ENCODE assay signal across 25 cellular contexts in the genomic region with DNA sequence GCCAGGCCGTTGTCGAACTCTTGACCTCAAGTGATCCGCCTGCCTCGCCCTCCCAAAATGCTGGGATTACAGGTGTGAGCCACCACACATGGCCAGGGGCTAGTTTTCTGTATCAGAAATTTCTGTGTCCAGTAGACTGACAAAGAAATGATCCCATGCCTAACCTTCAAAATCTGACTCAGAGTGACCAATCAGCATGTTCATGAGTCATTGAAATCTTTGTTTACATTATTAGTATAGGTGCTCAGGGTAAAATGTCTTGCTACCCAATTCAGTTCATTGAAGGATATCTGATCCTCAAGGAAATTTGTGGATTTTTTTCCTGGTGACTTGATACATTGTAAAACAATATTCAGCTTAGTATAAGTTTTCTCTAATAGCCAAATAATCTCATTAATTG. TPM values are rescaled to one million over a fixed set of nuclear protein-coding genes. Genes with fewer than 3 reads are reported as not detected.
DNase-seq lines count a peak whose midpoint lies in the region; ATAC-seq and TF ChIP-seq lines count a peak whose summit lies in the region.
"Had no signal": no experiment of that assay in that cellular context is flagged by ENCODE, and none has a peak within 500 bp of the region (broad histone marks: within the 10 kb centered on the region; RNA-seq: fewer than 3 reads in every experiment).

No MANE protein-coding gene starts in this region.

- H3K4me2 ChIP-seq in HCT116 (ENCODE audit: low read length) (peak overlapping the region; percentile 2; the same call in 1 of the 2 replicates), PC-9 (no peak overlapping the region), mammary epithelial cell (ENCODE audit: insufficient read depth, low read depth, low read length) (no peak overlapping the region), mesenchymal stem cell (ENCODE audit: low read length, poor library complexity, severe bottlenecking) (no peak overlapping the region)
- H3K4me2 ChIP-seq: GM23338 had no signal

- WGBS in mammary epithelial cell (ENCODE audit: low coverage, missing lambda C conversion rate) = 72% methylated on average over 4 of the region's 4 CpGs
- WGBS in mesenchymal stem cell = 92% methylated on average over 4 of the region's 4 CpGs

- no peak for TF ChIP-seq POLR2A in HCT116 (IDR thresholded peaks at IDR 0.05; ENCODE audit: borderline replicate concordance, extremely low read depth, insufficient read depth, insufficient read length)

- no peak overlapping the region for H2BK12ac ChIP-seq in mesenchymal stem cell (ENCODE audit: low read length in 2 of 2)

- H3K27me3 ChIP-seq in HCT116 (ENCODE audit: insufficient read depth, low read length) = no peaks in the 10 kb centered on the region
- H3K27me3 ChIP-seq in PC-9 (ENCODE audit: insufficient read depth, low read depth) = no peaks in the 10 kb centered on the region
- H3K27me3 ChIP-seq in mammary epithelial cell (ENCODE audit: insufficient read depth, low read length) = no peaks in the 10 kb centered on the region
- no peaks in the 10 kb centered on the region for H3K27me3 ChIP-seq in mesenchymal stem cell (ENCODE audit: control insufficient read depth in 1 of 2, insufficient read depth in 1 of 2, low read length in 2 of 2)
- H3K27me3 ChIP-seq: BE2C, ovary had no signal

- no peak overlapping the region for H2BK120ac ChIP-seq in mesenchymal stem cell (ENCODE audit: low read depth, low read length)

- H4K91ac ChIP-seq in mesenchymal stem cell (ENCODE audit: low read length) = no peak overlapping the region

- no peaks in the 10 kb centered on the region for H3K79me1 ChIP-seq in mesenchymal stem cell (replicated peaks; ENCODE audit: low read length, poor library complexity, severe bottlenecking)

- RAD21 ChIA-PET in HCT116 (lab: Charles Lee; ENCODE audit: low non-redundant PET in 1 of 2, low total read pairs in 2 of 2, uncharacterized antibody in 2 of 2, unreplicated experiment in 2 of 2) = no interaction called here

- no peak overlapping the region for H3K23ac ChIP-seq in mesenchymal stem cell (ENCODE audit: low read length in 2 of 2)

- H4K20me1 ChIP-seq in HCT116 (ENCODE audit: insufficient read depth) (no peaks in the 10 kb centered on the region), PC-9 (ENCODE audit: insufficient read depth) (no peaks in the 10 kb centered on the region), mammary epithelial cell (ENCODE audit: insufficient read depth, low read length) (no peaks in the 10 kb centered on the region)

- BruUV-seq in HCT116 (replicated peaks; lab: Mats Ljungman, UMichigan) = no TSS peak
- no TSS peak for BruUV-seq in PC-9 (replicated peaks; lab: Mats Ljungman, UMichigan)
- BruUV-seq in mammary epithelial cell (replicated peaks; lab: Mats Ljungman, UMichigan) = no TSS peak

- CTCF ChIA-PET in HCT116 (lab: Charles Lee) = interaction anchor here (0.6 kb wide), 1 partner anchor 38 kb away, joined by 3 read pairs; no protein-coding TSS in a partner anchor
- CTCF ChIA-PET in PC-9 (lab: Charles Lee) = no interaction called here
- CTCF ChIA-PET in mammary epithelial cell (lab: Charles Lee; ENCODE audit: low non-redundant PET) = no interaction called here

- TF ChIP-seq CTCF in HCT116 (IDR thresholded peaks at IDR 0.05 in 2 of 3, conservative IDR thresholded peaks at IDR 0.05 in 1 of 3; ENCODE audit: borderline replicate concordance in 1 of 3, insufficient read depth in 1 of 3, low read depth in 2 of 3, low read length in 2 of 3) = no peak
- no peak for TF ChIP-seq CTCF in PC-9 (conservative IDR thresholded peaks at IDR 0.05)
- TF ChIP-seq CTCF in mammary epithelial cell (conservative IDR thresholded peaks at IDR 0.05 in 1 of 2, IDR thresholded peaks at IDR 0.05 in 1 of 2; ENCODE audit: extremely low read depth in 1 of 2, insufficient read depth in 1 of 2, low read depth in 1 of 2, low read length in 2 of 2) = no peak

- no peaks in the 10 kb centered on the region for H3K36me3 ChIP-seq in HCT116 (ENCODE audit: control insufficient read depth in 1 of 2, insufficient read depth in 2 of 2, low read length in 2 of 2)
- no peaks in the 10 kb centered on the region for H3K36me3 ChIP-seq in PC-9 (ENCODE audit: low read depth)
- no peaks in the 10 kb centered on the region for H3K36me3 ChIP-seq in mammary epithelial cell (ENCODE audit: insufficient read depth, low read length)
- no peaks in the 10 kb centered on the region for H3K36me3 ChIP-seq in mesenchymal stem cell (ENCODE audit: control insufficient read depth in 1 of 2, insufficient read depth in 2 of 2, low read depth in 1 of 2, low read length in 2 of 2)
- H3K36me3 ChIP-seq: BE2C, ovary had no signal

- peaks cover 0 to 16% of the 10 kb centered on the region in 2 experiments; a peak in 2 of 4 replicates for H3K4me1 ChIP-seq in HCT116 (ENCODE audit: control insufficient read depth in 1 of 2, insufficient read depth in 2 of 2, low read length in 2 of 2)
- H3K4me1 ChIP-seq in PC-9 (replicated peaks; ENCODE audit: insufficient read depth) = peaks cover 7% of the 10 kb centered on the region; the same call in 1 of the 2 replicates
- H3K4me1 ChIP-seq in mammary epithelial cell (ENCODE audit: insufficient read depth, low read length) = no peaks in the 10 kb centered on the region
- no peaks in the 10 kb centered on the region for H3K4me1 ChIP-seq in mesenchymal stem cell (ENCODE audit: control insufficient read depth, insufficient read depth, low read depth, low read length)
- H3K4me1 ChIP-seq: BE2C had no signal

- H3K27ac ChIP-seq in HCT116 (ENCODE audit: low read depth, low read length) (no peak overlapping the region), PC-9 (peak overlapping the region; percentile 50), mammary epithelial cell (ENCODE audit: insufficient read depth, low read depth, low read length) (no peak overlapping the region), mesenchymal stem cell (ENCODE audit: low read length, poor library complexity, severe bottlenecking) (no peak overlapping the region)
- H3K27ac ChIP-seq: ovary had no signal

- TF ChIP-seq RAD21 in HCT116 (IDR thresholded peaks at IDR 0.05; ENCODE audit: low read depth) = no peak

- POLR2A ChIA-PET in HCT116 (lab: Charles Lee) (no interaction called here), PC-9 (lab: Charles Lee; ENCODE audit: unreplicated experiment) (interaction anchor here (0.6 to 0.7 kb wide), 2 partner anchors 79 to 252 kb away, joined by 3 to 4 read pairs; no protein-coding TSS in a partner anchor)

- ATAC-seq in HCT116 = no peak
- ATAC-seq: activated naive CD8-positive, alpha-beta T cell treated with anti-CD3 and anti-CD28 coated beads, Interleukin-2, amount 50 U/mL, for 24 hours; GM23338; left cardiac atrium; naive thymus-derived CD8-positive, alpha-beta T cell; sciatic nerve; T-helper 17 cell had no signal

- no peak overlapping the region for H4K8ac ChIP-seq in mesenchymal stem cell (ENCODE audit: low read length)

- in situ Hi-C loops in mammary epithelial cell (cut with MboI; ENCODE audit: low sequenced_read_pairs in 2 of 2) = no loop called here

- no peak for DNase-seq in HCT116 (ENCODE audit: low read depth, low spot score)
- peak in 1 of 2 experiments; percentile 83 for DNase-seq in PC-9
- peak; percentile 77 for DNase-seq in mammary epithelial cell
- DNase-seq in mesenchymal stem cell = peak; percentile 30
- no peak for DNase-seq in effector CD8-positive, alpha-beta T cell (lab: John Stamatoyannopoulos, UW)
- DNase-seq in midbrain (lab: John Stamatoyannopoulos, UW) = no peak
- no peak for DNase-seq in NCI-H2081 treated with DMSO at 0.1 percent for 48 hours (lab: John Stamatoyannopoulos, UW)
- DNase-seq: activated CD4-positive, alpha-beta T cell treated with anti-CD3 and anti-CD28 coated beads, Interleukin-2, amount 50 U/mL, for 4 hours; activated effector memory CD4-positive, alpha-beta T cell treated with anti-CD3 and anti-CD28 coated beads, Interleukin-2, amount 50 U/mL, for 16 hours; activated naive CD8-positive, alpha-beta T cell treated with anti-CD3 and anti-CD28 coated beads, Interleukin-2, amount 50 U/mL, for 24 hours; BE2C; COR-L47; Karpas-422; left cardiac atrium; mesendoderm; naive thymus-derived CD8-positive, alpha-beta T cell; NCI-H2107; NCI-H524; ovary; stimulated activated CD4-positive, alpha-beta T cell treated with anti-CD3 and anti-CD28 coated beads, Interleukin-15, amount 100 ng/mL, for 24 hours; T-helper 17 cell had no signal

- no peak overlapping the region for H3K9ac ChIP-seq in HCT116 (ENCODE audit: low read length)
- H3K9ac ChIP-seq in mammary epithelial cell (ENCODE audit: insufficient read depth, low read length) = no peak overlapping the region
- H3K9ac ChIP-seq in mesenchymal stem cell (ENCODE audit: low read length) = no peak overlapping the region

- intact Hi-C loops in HCT116 (cut with micrococcal nuclease) (no loop called here), PC-9 (cut with micrococcal nuclease; ENCODE audit: unreplicated experiment) (no loop called here), mammary epithelial cell (cut with micrococcal nuclease) (no loop called here)

- H3K14ac ChIP-seq in mesenchymal stem cell (ENCODE audit: low read length in 2 of 2) = no peak overlapping the region

- H2AFZ ChIP-seq in HCT116 (ENCODE audit: low read depth, low read length, poor library complexity, severe bottlenecking) = no peak overlapping the region
- no peak overlapping the region for H2AFZ ChIP-seq in PC-9
- no peak overlapping the region for H2AFZ ChIP-seq in mammary epithelial cell (ENCODE audit: low read depth, low read length)
- H2AFZ ChIP-seq in mesenchymal stem cell (ENCODE audit: low read depth, low read length) = no peak overlapping the region
- H2AFZ ChIP-seq: GM23338 had no signal

- no peak overlapping the region for H3K18ac ChIP-seq in mesenchymal stem cell (ENCODE audit: low read depth in 1 of 2, low read length in 2 of 2)

- no peak overlapping the region for H2AK5ac ChIP-seq in mesenchymal stem cell (ENCODE audit: low read length, severe bottlenecking)

- H3K4me3 ChIP-seq in HCT116 (replicated peaks in 1 of 2; ENCODE audit: low read depth in 1 of 2, low read length in 2 of 2) (no peak overlapping the region), PC-9 (no peak overlapping the region), mammary epithelial cell (replicated peaks in 1 of 3; ENCODE audit: insufficient read depth in 1 of 3, low read depth in 2 of 3, low read length in 3 of 3) (no peak overlapping the region), mesenchymal stem cell (ENCODE audit: insufficient read depth in 1 of 2, low read depth in 1 of 2, low read length in 2 of 2) (no peak overlapping the region)
- H3K4me3 ChIP-seq: GM23338, ovary had no signal

- no peak overlapping the region for H2BK5ac ChIP-seq in mesenchymal stem cell (ENCODE audit: low read depth, low read length, poor library complexity, severe bottlenecking)

- no peak overlapping the region for H2BK15ac ChIP-seq in mesenchymal stem cell (ENCODE audit: low read depth, poor library complexity, severe bottlenecking)

- dilution Hi-C loops in mammary epithelial cell (cut with HindIII; ENCODE audit: low sequenced_read_pairs) = no loop called here

- H3K79me2 ChIP-seq in HCT116 (ENCODE audit: insufficient read depth, low read length) = no peaks in the 10 kb centered on the region
- no peaks in the 10 kb centered on the region for H3K79me2 ChIP-seq in PC-9 (ENCODE audit: low read depth)
- H3K79me2 ChIP-seq in mammary epithelial cell (ENCODE audit: insufficient read depth, low read length) = no peaks in the 10 kb centered on the region

- H3K9me3 ChIP-seq in HCT116 (ENCODE audit: control insufficient read depth in 1 of 2, insufficient read depth in 1 of 2, low read depth in 1 of 2, low read length in 2 of 2) (no peaks in the 10 kb centered on the region), PC-9 (ENCODE audit: insufficient read depth, low read depth) (no peaks in the 10 kb centered on the region), mammary epithelial cell (replicated peaks; ENCODE audit: insufficient read depth, low read length) (no peaks in the 10 kb centered on the region), mesenchymal stem cell (ENCODE audit: control insufficient read depth, low read length) (no peaks in the 10 kb centered on the region)
- H3K9me3 ChIP-seq: BE2C, ovary had no signal

- H3K9me2 ChIP-seq in HCT116 (ENCODE audit: insufficient read depth) = no peaks in the 10 kb centered on the region
- H3K9me2 ChIP-seq in PC-9 (ENCODE audit: insufficient read depth) = no peaks in the 10 kb centered on the region

- H3F3A ChIP-seq in PC-9 (ENCODE audit: insufficient read depth, low read depth) = no peaks in the 10 kb centered on the region; the same call in 1 of the 2 replicates

- H3K4ac ChIP-seq in mesenchymal stem cell (ENCODE audit: low read depth in 1 of 2, low read length in 2 of 2) = no peak overlapping the region

RNA-seq across cellular contexts. Expression of gene LDLRAD2, which starts 11.0 kb away (rescaled TPM):
- total RNA-seq in HCT116 (2021; ENCODE audit: unreplicated experiment) (not detected), PC-9 (2021) (not detected in 2 replicates), mammary epithelial cell (not detected)
- 2.8 and 3.7 TPM in 2 replicates for polyA plus RNA-seq in HCT116 (2012)
- polyA plus RNA-seq in mammary epithelial cell = not detected
- not detected for polyA minus RNA-seq in mammary epithelial cell
- polyA plus RNA-seq in mesenchymal stem cell (2013, experiment 1 of 2) = 0.25 TPM
- 0.23 TPM for polyA plus RNA-seq in mesenchymal stem cell (2013, experiment 2 of 2)
- total RNA-seq: G401; naive thymus-derived CD8-positive, alpha-beta T cell; subcutaneous adipose tissue; T-helper 17 cell had no signal
- polyA plus RNA-seq: naive thymus-derived CD8-positive, alpha-beta T cell had no signal

RNA-seq across cellular contexts. Expression of gene USP48, which starts 18.2 kb away (rescaled TPM):
- total RNA-seq in HCT116 (2021; ENCODE audit: unreplicated experiment) (54.8 TPM), PC-9 (2021) (63.1 and 63.5 TPM in 2 replicates), mammary epithelial cell (10 to 100 TPM; 33.3 to 53.5 TPM)
- 17.8 and 26.1 TPM in 2 replicates for polyA plus RNA-seq in HCT116 (2012)
- 14.0 TPM for polyA plus RNA-seq in mammary epithelial cell
- polyA minus RNA-seq in mammary epithelial cell = 25.0 TPM
- polyA plus RNA-seq in mesenchymal stem cell (2013, experiment 1 of 2) = 30.1 TPM
- 29.8 TPM for polyA plus RNA-seq in mesenchymal stem cell (2013, experiment 2 of 2)

Comparison
In these comparisons a context has a peak if more than half of its experiments do, and no peak if none do; other contexts are left out.
1. DNase-seq: peak in mammary epithelial cell (single experiment) and mesenchymal stem cell (single experiment); none in HCT116 (single experiment), effector CD8-positive, alpha-beta T cell (single experiment), midbrain (single experiment) and NCI-H2081 treated with DMSO at 0.1 percent for 48 hours (single experiment).